Comparison of ENCODE assay signal across 15 cellular contexts in genomic region chr11:35011944-35012343, GRCh38.
DNase-seq lines count a peak whose midpoint lies in the region; ATAC-seq and TF ChIP-seq lines count a peak whose summit lies in the region.
"Had no signal": no experiment of that assay in that cellular context is flagged by ENCODE, and none has a peak within 500 bp of the region (broad histone marks: within the 10 kb centered on the region; RNA-seq: fewer than 3 reads in every experiment).

No MANE protein-coding gene starts in this region.

- H3K9me3 Mint-ChIP-seq in natural killer cell treated with Interleukin-12 subunit alpha and Interleukin-12 subunit beta and Interleukin-15 and Interleukin-18, amount 100 ng/mL, for 72 hours: no peaks in the 10 kb centered on the region
- no peaks in the 10 kb centered on the region for H3K9me3 Mint-ChIP-seq in natural killer cell
- no peaks in the 10 kb centered on the region for H3K9me3 Mint-ChIP-seq in activated CD8-positive, alpha-beta T cell treated with anti-CD3 and anti-CD28 coated beads, Interleukin-2, amount 10 ng/mL, durations not matched to agents 7 days and 5 days (ENCODE audit: insufficient read depth)
- no peaks in the 10 kb centered on the region for H3K9me3 Mint-ChIP-seq in stimulated activated naive B cell treated with anti-CD40 and anti-IgM and Interleukin-4, amounts not matched to agents 10 μg/mL and 1 μg/mL and 100 μg/mL, for 72 hours

- DNase-seq in natural killer cell treated with Interleukin-12 subunit alpha and Interleukin-12 subunit beta and Interleukin-15 and Interleukin-18, amount 100 ng/mL, for 72 hours (ENCODE audit: low spot score): no peak
- DNase-seq in natural killer cell: no peak
- DNase-seq in activated CD8-positive, alpha-beta T cell treated with anti-CD3 and anti-CD28 coated beads, Interleukin-2, amount 10 ng/mL, durations not matched to agents 7 days and 5 days: no peak
- DNase-seq in stimulated activated naive B cell treated with anti-CD40 and anti-IgM and Interleukin-4, amounts not matched to agents 10 μg/mL and 1 μg/mL and 100 μg/mL, for 72 hours: no peak
- DNase-seq in iPS-NIHi7 (ENCODE audit: extremely low spot score): no peak
- DNase-seq in ACHN: no peak
- DNase-seq in GDM1 (lab: John Stamatoyannopoulos, UW): no peak
- DNase-seq: activated T-cell treated with anti-CD3 and anti-CD28 coated beads for 4 hours, anterior cingulate cortex, cortex of kidney, heart left ventricle, NCI-H1048 had no signal

- POLR2A ChIA-PET in activated CD8-positive, alpha-beta T cell treated with anti-CD3 and anti-CD28 coated beads, Interleukin-2, amount 10 ng/mL, durations not matched to agents 7 days and 5 days (lab: Charles Lee): interaction anchor here (1.0 to 1.9 kb wide), 2 partner anchors 39 to 96 kb away, joined by 3 to 4 read pairs; no protein-coding TSS in a partner anchor

- H3K4me3 Mint-ChIP-seq in natural killer cell treated with Interleukin-12 subunit alpha and Interleukin-12 subunit beta and Interleukin-15 and Interleukin-18, amount 100 ng/mL, for 72 hours: peak overlapping the region; percentile 76
- H3K4me3 Mint-ChIP-seq in natural killer cell: no peak overlapping the region
- H3K4me3 Mint-ChIP-seq in activated CD8-positive, alpha-beta T cell treated with anti-CD3 and anti-CD28 coated beads, Interleukin-2, amount 10 ng/mL, durations not matched to agents 7 days and 5 days: no peak overlapping the region
- peak overlapping the region in 1 of 2 donors; percentile 64 for H3K4me3 Mint-ChIP-seq in stimulated activated naive B cell treated with anti-CD40 and anti-IgM and Interleukin-4, amounts not matched to agents 10 μg/mL and 1 μg/mL and 100 μg/mL, for 72 hours

- peak overlapping the region; percentile 66 to 87 for H3K27ac Mint-ChIP-seq in natural killer cell treated with Interleukin-12 subunit alpha and Interleukin-12 subunit beta and Interleukin-15 and Interleukin-18, amount 100 ng/mL, for 72 hours
- H3K27ac Mint-ChIP-seq in natural killer cell: no peak overlapping the region
- peak overlapping the region; percentile 87 for H3K27ac Mint-ChIP-seq in activated CD8-positive, alpha-beta T cell treated with anti-CD3 and anti-CD28 coated beads, Interleukin-2, amount 10 ng/mL, durations not matched to agents 7 days and 5 days
- H3K27ac Mint-ChIP-seq in stimulated activated naive B cell treated with anti-CD40 and anti-IgM and Interleukin-4, amounts not matched to agents 10 μg/mL and 1 μg/mL and 100 μg/mL, for 72 hours: peak overlapping the region; percentile 89

- H3K4me1 Mint-ChIP-seq in natural killer cell treated with Interleukin-12 subunit alpha and Interleukin-12 subunit beta and Interleukin-15 and Interleukin-18, amount 100 ng/mL, for 72 hours (ENCODE audit: low read depth in 2 of 2): peaks cover 44 to 56% of the 10 kb centered on the region in 2 donors
- H3K4me1 Mint-ChIP-seq in natural killer cell: peaks cover 17 to 18% of the 10 kb centered on the region in 2 donors
- H3K4me1 Mint-ChIP-seq in activated CD8-positive, alpha-beta T cell treated with anti-CD3 and anti-CD28 coated beads, Interleukin-2, amount 10 ng/mL, durations not matched to agents 7 days and 5 days (ENCODE audit: low read depth): peaks cover 49% of the 10 kb centered on the region
- H3K4me1 Mint-ChIP-seq in stimulated activated naive B cell treated with anti-CD40 and anti-IgM and Interleukin-4, amounts not matched to agents 10 μg/mL and 1 μg/mL and 100 μg/mL, for 72 hours: peaks cover 31 to 53% of the 10 kb centered on the region in 2 donors

- no peak for TF ChIP-seq CTCF in natural killer cell (IDR thresholded peaks at IDR 0.05)

- CTCF ChIA-PET in activated CD8-positive, alpha-beta T cell treated with anti-CD3 and anti-CD28 coated beads, Interleukin-2, amount 10 ng/mL, durations not matched to agents 7 days and 5 days (lab: Charles Lee): interaction anchor here (0.6 to 1.9 kb wide), 7 partner anchors 9 to 293 kb away, joined by 3 to 5 read pairs (median 3); no protein-coding TSS in a partner anchor

- no peaks in the 10 kb centered on the region for H3K27me3 Mint-ChIP-seq in natural killer cell treated with Interleukin-12 subunit alpha and Interleukin-12 subunit beta and Interleukin-15 and Interleukin-18, amount 100 ng/mL, for 72 hours
- H3K27me3 Mint-ChIP-seq in natural killer cell (ENCODE audit: low read depth in 2 of 2): no peaks in the 10 kb centered on the region
- H3K27me3 Mint-ChIP-seq in activated CD8-positive, alpha-beta T cell treated with anti-CD3 and anti-CD28 coated beads, Interleukin-2, amount 10 ng/mL, durations not matched to agents 7 days and 5 days (ENCODE audit: low read depth): peaks cover 3% of the 10 kb centered on the region
- no peaks in the 10 kb centered on the region for H3K27me3 Mint-ChIP-seq in stimulated activated naive B cell treated with anti-CD40 and anti-IgM and Interleukin-4, amounts not matched to agents 10 μg/mL and 1 μg/mL and 100 μg/mL, for 72 hours
- H3K27me3 Mint-ChIP-seq: progenitor cell of endocrine pancreas had no signal

- no peak for ATAC-seq in natural killer cell treated with Interleukin-12 subunit alpha and Interleukin-12 subunit beta and Interleukin-15 and Interleukin-18, amount 100 ng/mL, for 72 hours
- ATAC-seq in natural killer cell (no peak), HG03159 (IDR thresholded peaks at IDR 0.05; ENCODE audit: unreplicated experiment) (peak; percentile 13)
- peak; percentile 19 for ATAC-seq in activated CD8-positive, alpha-beta T cell treated with anti-CD3 and anti-CD28 coated beads, Interleukin-2, amount 10 ng/mL, durations not matched to agents 7 days and 5 days
- peak; percentile 5 to 12 for ATAC-seq in stimulated activated naive B cell treated with anti-CD40 and anti-IgM and Interleukin-4, amounts not matched to agents 10 μg/mL and 1 μg/mL and 100 μg/mL, for 72 hours (replicated peaks)
- ATAC-seq: esophagus mucosa, heart left ventricle had no signal

- in situ Hi-C loops in ACHN (cut with HindIII; ENCODE audit: low pct_ligation_motif_present, low pct_unique_long_range_greater_than_20kb, low sequenced_read_pairs): no loop called here

- no peaks in the 10 kb centered on the region for H3K36me3 Mint-ChIP-seq in natural killer cell treated with Interleukin-12 subunit alpha and Interleukin-12 subunit beta and Interleukin-15 and Interleukin-18, amount 100 ng/mL, for 72 hours
- no peaks in the 10 kb centered on the region for H3K36me3 Mint-ChIP-seq in natural killer cell
- H3K36me3 Mint-ChIP-seq in activated CD8-positive, alpha-beta T cell treated with anti-CD3 and anti-CD28 coated beads, Interleukin-2, amount 10 ng/mL, durations not matched to agents 7 days and 5 days (ENCODE audit: low read depth): no peaks in the 10 kb centered on the region
- no peaks in the 10 kb centered on the region for H3K36me3 Mint-ChIP-seq in stimulated activated naive B cell treated with anti-CD40 and anti-IgM and Interleukin-4, amounts not matched to agents 10 μg/mL and 1 μg/mL and 100 μg/mL, for 72 hours

- intact Hi-C loops in natural killer cell (cut with micrococcal nuclease): loop anchor here (2.0 kb wide), 1 partner anchor 33 kb away; no protein-coding TSS in a partner anchor

Comparison
In these comparisons a context has a peak if more than half of its experiments do, and no peak if none do; other contexts are left out.
1. H3K27ac Mint-ChIP-seq: peak in natural killer cell treated with Interleukin-12 subunit alpha and Interleukin-12 subunit beta and Interleukin-15 and Interleukin-18, amount 100 ng/mL, for 72 hours (2 of 2), activated CD8-positive, alpha-beta T cell treated with anti-CD3 and anti-CD28 coated beads, Interleukin-2, amount 10 ng/mL, durations not matched to agents 7 days and 5 days (single experiment) and stimulated activated naive B cell treated with anti-CD40 and anti-IgM and Interleukin-4, amounts not matched to agents 10 μg/mL and 1 μg/mL and 100 μg/mL, for 72 hours (single experiment); none in natural killer cell (0 of 2).
2. ATAC-seq: peak in HG03159 (single experiment), activated CD8-positive, alpha-beta T cell treated with anti-CD3 and anti-CD28 coated beads, Interleukin-2, amount 10 ng/mL, durations not matched to agents 7 days and 5 days (single experiment) and stimulated activated naive B cell treated with anti-CD40 and anti-IgM and Interleukin-4, amounts not matched to agents 10 μg/mL and 1 μg/mL and 100 μg/mL, for 72 hours (2 of 2); none in natural killer cell treated with Interleukin-12 subunit alpha and Interleukin-12 subunit beta and Interleukin-15 and Interleukin-18, amount 100 ng/mL, for 72 hours (0 of 2) and natural killer cell (0 of 3).